In genomic region chr11:58632510-58632909, GRCh38 we compare ENCODE assay signal across 27 cellular contexts.
"Had no signal": no experiment of that assay in that cellular context is flagged by ENCODE, and none has a peak within 500 bp of the region (broad histone marks: within the 10 kb centered on the region; RNA-seq: fewer than 3 reads in every experiment).

No MANE protein-coding gene starts in this region.

- H3K9me3 ChIP-seq: colonic mucosa, esophagus squamous epithelium, gastrocnemius medialis, heart right ventricle, left lung, lower lobe of right lung, mucosa of descending colon had no signal

- ATAC-seq: effector memory CD8-positive, alpha-beta T cell; esophagus mucosa; gastrocnemius medialis; heart right ventricle; left cardiac atrium; left lung; left ventricle myocardium superior; lower lobe of right lung; mucosa of descending colon had no signal

- H3K4me3 Mint-ChIP-seq: dendritic cell treated with granulocyte-macrophage colony-stimulating factor and Interleukin-4, amounts not matched to agents 40 ng/mL and 50 ng/mL, for 4 days; effector memory CD8-positive, alpha-beta T cell; endodermal cell; mesothelial cell of epicardium had no signal

- H3K27ac Mint-ChIP-seq: dendritic cell treated with granulocyte-macrophage colony-stimulating factor and Interleukin-4, amounts not matched to agents 40 ng/mL and 50 ng/mL, for 4 days; effector memory CD8-positive, alpha-beta T cell; endodermal cell; mesothelial cell of epicardium had no signal

- H3K27me3 ChIP-seq: colonic mucosa, esophagus squamous epithelium, gastrocnemius medialis, heart right ventricle, left lung had no signal

- H3K4me1 Mint-ChIP-seq: endodermal cell had no signal

- H3K27me3 Mint-ChIP-seq: dendritic cell treated with granulocyte-macrophage colony-stimulating factor and Interleukin-4, amounts not matched to agents 40 ng/mL and 50 ng/mL, for 4 days; effector memory CD8-positive, alpha-beta T cell had no signal

- H3K4me1 ChIP-seq: colonic mucosa, left lung had no signal

- FAIRE-seq: endometrium, islet of Langerhans, keratinocyte had no signal

- H3K9me3 Mint-ChIP-seq: dendritic cell treated with granulocyte-macrophage colony-stimulating factor and Interleukin-4, amounts not matched to agents 40 ng/mL and 50 ng/mL, for 4 days; effector memory CD8-positive, alpha-beta T cell; endodermal cell; mesothelial cell of epicardium had no signal

- DNase-seq: colonic mucosa; cortex of kidney; effector CD8-positive, alpha-beta T cell; effector memory CD8-positive, alpha-beta T cell; endodermal cell; erythroblast; esophagus squamous epithelium; foreskin fibroblast; foreskin melanocyte; gastrocnemius medialis; glutamatergic neuron; head of caudate nucleus; heart right ventricle; hippocampal formation; left cardiac atrium; left lung; left ventricle myocardium superior; lower lobe of right lung; mesenchymal stem cell; mucosa of descending colon had no signal

- H3K36me3 ChIP-seq: colonic mucosa, esophagus squamous epithelium, gastrocnemius medialis, heart right ventricle, left lung, lower lobe of right lung had no signal

- H3K4me3 ChIP-seq: colonic mucosa, esophagus squamous epithelium, gastrocnemius medialis, heart right ventricle, left lung, lower lobe of right lung, mucosa of descending colon had no signal

- H3K36me3 Mint-ChIP-seq: mesothelial cell of epicardium had no signal

- H3K27ac ChIP-seq: colonic mucosa, epithelial cell of prostate, esophagus squamous epithelium, gastrocnemius medialis, heart right ventricle, left lung, lower lobe of right lung had no signal
